ENCODE assay signal across 1 cellular context in the genomic region with DNA sequence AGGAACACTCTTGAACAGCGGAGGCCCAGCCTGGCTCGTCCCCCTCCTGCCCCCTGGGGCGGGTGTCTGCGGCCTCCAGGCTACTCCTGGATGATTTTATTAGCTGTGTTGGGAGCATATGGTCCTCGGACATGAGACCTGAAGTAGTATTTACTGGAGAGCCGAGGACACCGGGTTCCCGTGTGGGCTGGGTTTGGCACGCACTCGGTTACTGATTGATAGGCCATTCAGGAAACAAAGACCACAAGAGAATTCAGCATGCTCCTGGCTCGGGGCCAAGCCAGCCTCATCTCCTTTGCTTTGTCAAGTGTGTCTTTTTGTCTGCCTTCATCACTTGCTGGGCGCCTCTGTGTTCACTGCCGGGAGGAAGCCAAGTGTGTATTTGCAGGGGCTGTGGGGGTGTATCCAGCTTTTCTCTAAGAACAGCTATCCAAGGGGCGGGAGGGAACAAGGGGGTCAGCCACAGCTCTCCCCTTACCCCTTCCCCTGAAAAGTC.
TF ChIP-seq lines count a peak whose summit lies in the region.

No MANE protein-coding gene starts in this region.

TF ChIP-seq in HepG2, 621 proteins besides CTCF, POLR2A, EP300 and RAD21:
- TF ChIP-seq, protein P1, sequence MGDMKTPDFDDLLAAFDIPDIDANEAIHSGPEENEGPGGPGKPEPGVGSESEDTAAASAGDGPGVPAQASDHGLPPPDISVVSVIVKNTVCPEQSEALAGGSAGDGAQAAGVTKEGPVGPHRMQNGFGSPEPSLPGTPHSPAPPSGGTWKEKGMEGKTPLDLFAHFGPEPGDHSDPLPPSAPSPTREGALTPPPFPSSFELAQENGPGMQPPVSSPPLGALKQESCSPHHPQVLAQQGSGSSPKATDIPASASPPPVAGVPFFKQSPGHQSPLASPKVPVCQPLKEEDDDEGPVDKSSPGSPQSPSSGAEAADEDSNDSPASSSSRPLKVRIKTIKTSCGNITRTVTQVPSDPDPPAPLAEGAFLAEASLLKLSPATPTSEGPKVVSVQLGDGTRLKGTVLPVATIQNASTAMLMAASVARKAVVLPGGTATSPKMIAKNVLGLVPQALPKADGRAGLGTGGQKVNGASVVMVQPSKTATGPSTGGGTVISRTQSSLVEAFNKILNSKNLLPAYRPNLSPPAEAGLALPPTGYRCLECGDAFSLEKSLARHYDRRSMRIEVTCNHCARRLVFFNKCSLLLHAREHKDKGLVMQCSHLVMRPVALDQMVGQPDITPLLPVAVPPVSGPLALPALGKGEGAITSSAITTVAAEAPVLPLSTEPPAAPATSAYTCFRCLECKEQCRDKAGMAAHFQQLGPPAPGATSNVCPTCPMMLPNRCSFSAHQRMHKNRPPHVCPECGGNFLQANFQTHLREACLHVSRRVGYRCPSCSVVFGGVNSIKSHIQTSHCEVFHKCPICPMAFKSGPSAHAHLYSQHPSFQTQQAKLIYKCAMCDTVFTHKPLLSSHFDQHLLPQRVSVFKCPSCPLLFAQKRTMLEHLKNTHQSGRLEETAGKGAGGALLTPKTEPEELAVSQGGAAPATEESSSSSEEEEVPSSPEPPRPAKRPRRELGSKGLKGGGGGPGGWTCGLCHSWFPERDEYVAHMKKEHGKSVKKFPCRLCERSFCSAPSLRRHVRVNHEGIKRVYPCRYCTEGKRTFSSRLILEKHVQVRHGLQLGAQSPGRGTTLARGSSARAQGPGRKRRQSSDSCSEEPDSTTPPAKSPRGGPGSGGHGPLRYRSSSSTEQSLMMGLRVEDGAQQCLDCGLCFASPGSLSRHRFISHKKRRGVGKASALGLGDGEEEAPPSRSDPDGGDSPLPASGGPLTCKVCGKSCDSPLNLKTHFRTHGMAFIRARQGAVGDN (CRISPR knock-in tag; IDR thresholded peaks at IDR 0.05), result peak; percentile 32; the same call in 1 of the 2 replicates
- TF ChIP-seq SOX5 (CRISPR knock-in tag; IDR thresholded peaks at IDR 0.05; ENCODE audit: borderline replicate concordance) (peak; percentile 55; the same call in 1 of the 2 replicates), AGO1 (IDR thresholded peaks at IDR 0.05; ENCODE audit: low read depth, low read length, poor library complexity, severe bottlenecking) (peak; percentile 92), THYN1 (CRISPR knock-in tag; IDR thresholded peaks at IDR 0.05; ENCODE audit: borderline replicate concordance, low read depth) (no peak), SOX13 (IDR thresholded peaks at IDR 0.05) (no peak), SOX13 (CRISPR knock-in tag; conservative IDR thresholded peaks at IDR 0.05 in 1 of 2, IDR thresholded peaks at IDR 0.05 in 1 of 2) (peak in 1 of 2 experiments; percentile 50; a peak in 2 of 4 replicates), GLI4 (CRISPR knock-in tag; IDR thresholded peaks at IDR 0.05; ENCODE audit: borderline replicate concordance) (no peak), AGO2 (optimal IDR thresholded peaks at IDR 0.05; ENCODE audit: low read depth, low read length) (peak; percentile 6), MYNN (CRISPR knock-in tag; IDR thresholded peaks at IDR 0.05; ENCODE audit: low read depth) (no peak), SOX6 (IDR thresholded peaks at IDR 0.05) (no peak), SOX6 (CRISPR knock-in tag; IDR thresholded peaks at IDR 0.05) (peak; percentile 47; the same call in 1 of the 2 replicates)
- TF ChIP-seq, protein P2, sequence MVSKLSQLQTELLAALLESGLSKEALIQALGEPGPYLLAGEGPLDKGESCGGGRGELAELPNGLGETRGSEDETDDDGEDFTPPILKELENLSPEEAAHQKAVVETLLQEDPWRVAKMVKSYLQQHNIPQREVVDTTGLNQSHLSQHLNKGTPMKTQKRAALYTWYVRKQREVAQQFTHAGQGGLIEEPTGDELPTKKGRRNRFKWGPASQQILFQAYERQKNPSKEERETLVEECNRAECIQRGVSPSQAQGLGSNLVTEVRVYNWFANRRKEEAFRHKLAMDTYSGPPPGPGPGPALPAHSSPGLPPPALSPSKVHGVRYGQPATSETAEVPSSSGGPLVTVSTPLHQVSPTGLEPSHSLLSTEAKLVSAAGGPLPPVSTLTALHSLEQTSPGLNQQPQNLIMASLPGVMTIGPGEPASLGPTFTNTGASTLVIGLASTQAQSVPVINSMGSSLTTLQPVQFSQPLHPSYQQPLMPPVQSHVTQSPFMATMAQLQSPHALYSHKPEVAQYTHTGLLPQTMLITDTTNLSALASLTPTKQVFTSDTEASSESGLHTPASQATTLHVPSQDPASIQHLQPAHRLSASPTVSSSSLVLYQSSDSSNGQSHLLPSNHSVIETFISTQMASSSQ (IDR thresholded peaks at IDR 0.05; ENCODE audit: low read depth), result peak; percentile 48; the same call in 1 of the 2 replicates
- TF ChIP-seq, protein P2 (CRISPR knock-in tag; IDR thresholded peaks at IDR 0.05; ENCODE audit: borderline replicate concordance), result no peak; the same call in 1 of the 2 replicates
